28 cellular contexts compared by ENCODE assay signal in genomic region chr19:18130523-18131242, GRCh38.
"Had no signal": no experiment of that assay in that cellular context is flagged by ENCODE, and none has a peak within 500 bp of the region (broad histone marks: within the 10 kb centered on the region; RNA-seq: fewer than 3 reads in every experiment).

No MANE protein-coding gene starts in this region.

- H3K4me3 Mint-ChIP-seq: activated CD8-positive, alpha-beta T cell treated with anti-CD3 and anti-CD28 coated beads for 36 hours; activated T-cell treated with anti-CD3 and anti-CD28 coated beads, Interleukin-2, amount 50 U/mL, for 72 hours; central memory CD8-positive, alpha-beta T cell; T-cell had no signal

- H3K4me3 ChIP-seq: ascending aorta, body of pancreas, SK-N-MC had no signal

- ATAC-seq: activated CD8-positive, alpha-beta T cell treated with anti-CD3 and anti-CD28 coated beads for 36 hours; activated T-cell treated with anti-CD3 and anti-CD28 coated beads, Interleukin-2, amount 50 U/mL, for 72 hours; body of pancreas; Right ventricle myocardium inferior; T-cell had no signal

- H3K27ac Mint-ChIP-seq: activated CD8-positive, alpha-beta T cell treated with anti-CD3 and anti-CD28 coated beads for 36 hours; activated T-cell treated with anti-CD3 and anti-CD28 coated beads, Interleukin-2, amount 50 U/mL, for 72 hours; activated T-helper 2 cell treated with anti-CD3 and anti-CD28 coated beads, Interferon-gamma antibody, Interleukin-2, Interleukin-4, amounts not matched to agents 10 μg/mL and 5 μg/mL and 100 μg/mL, durations not matched to agents 14 hours and 24 hours and 36 hours had no signal

- H3K27me3 ChIP-seq: ascending aorta, body of pancreas had no signal

- H3K4me1 ChIP-seq: ascending aorta had no signal

- DNase-seq: activated CD4-positive, alpha-beta T cell treated with anti-CD3 and anti-CD28 coated beads, Interleukin-2, amount 50 U/mL, for 1 hour; activated CD4-positive, CD25-positive, alpha-beta regulatory T cell; activated CD8-positive, alpha-beta memory T cell treated with anti-CD3 and anti-CD28 coated beads, Interleukin-2, amount 50 U/mL, for 4 hours; activated CD8-positive, alpha-beta T cell treated with anti-CD3 and anti-CD28 coated beads for 36 hours; activated gamma-delta T cell treated with Interleukin-2 at 50 U/mL for 16 hours; activated naive CD4-positive, alpha-beta T cell treated with anti-CD3 and anti-CD28 coated beads, Interleukin-2, amount 50 U/mL, for 16 hours; activated T-cell treated with anti-CD3 and anti-CD28 coated beads, Interleukin-2, amount 50 U/mL, for 72 hours; amniotic stem cell; body of pancreas; Karpas-422; MM.1S; NCI-H1105; NCI-H1436; NCI-H1694 treated with DMSO at 0.1 percent for 48 hours; NCI-H2029 treated with DMSO at 0.1 percent for 48 hours; NCI-H345; NCI-H510A; NCI-H69; NK-92 treated with Interleukin-12 subunit alpha and Interleukin-12 subunit beta, amount 100 ng/mL, for 24 hours; OCI-M1; RPMI8226; T-cell had no signal

- H3K27me3 Mint-ChIP-seq: activated CD8-positive, alpha-beta T cell treated with anti-CD3 and anti-CD28 coated beads for 36 hours; central memory CD8-positive, alpha-beta T cell; T-cell had no signal

- H3K27ac ChIP-seq: ascending aorta, body of pancreas, SK-N-MC, VCaP had no signal

- H3K9me3 Mint-ChIP-seq: activated CD8-positive, alpha-beta T cell treated with anti-CD3 and anti-CD28 coated beads for 36 hours; activated T-cell treated with anti-CD3 and anti-CD28 coated beads, Interleukin-2, amount 50 U/mL, for 72 hours; activated T-helper 2 cell treated with anti-CD3 and anti-CD28 coated beads, Interferon-gamma antibody, Interleukin-2, Interleukin-4, amounts not matched to agents 10 μg/mL and 5 μg/mL and 100 μg/mL, durations not matched to agents 14 hours and 24 hours and 36 hours; central memory CD8-positive, alpha-beta T cell; T-cell had no signal

- H3K9me3 ChIP-seq: ascending aorta, body of pancreas had no signal
